10 cellular contexts compared by ENCODE assay signal in genomic region chr7:64890761-64891666, GRCh38. TPM values are rescaled to one million over a fixed set of nuclear protein-coding genes. Genes with fewer than 3 reads are reported as not detected.
A peak's percentile ranks its signal among the peaks of the same experiment; 100 is the strongest.
DNase-seq lines count a peak whose midpoint lies in the region; TF ChIP-seq lines count a peak whose summit lies in the region.
"Had no signal": no experiment of that assay in that cellular context is flagged by ENCODE, and none has a peak within 500 bp of the region (broad histone marks: within the 10 kb centered on the region; RNA-seq: fewer than 3 reads in every experiment).

No MANE protein-coding gene starts in this region.

- peak overlapping the region; percentile 83 for H3K27ac ChIP-seq in caudate nucleus (ENCODE audit: low read depth, low read length)
- H3K27ac ChIP-seq: left lung had no signal

- in situ Hi-C loops in GM13976 (cut with MboI; ENCODE audit: low sequenced_read_pairs, unreplicated experiment), result no loop called here

- 23 to 26% methylated on average over 3 of the region's 3 CpGs for WGBS in lower leg skin, 2 donors

- DNase-seq in A172 (ENCODE audit: low spot score) (peak; percentile 76), HPDE6-E6E7 (ENCODE audit: extremely low spot score) (peak; percentile 39), caudate nucleus (lab: John Stamatoyannopoulos, UW) (peak in 3 of 61 donors; percentile 9 to 96 (median 18)), lower leg skin (ENCODE audit: low spot score in 2 of 2) (peak; percentile 60 to 64), HK-2 (ENCODE audit: unreplicated experiment) (no peak), DMS153 treated with DMSO at 0.1 percent for 48 hours (lab: John Stamatoyannopoulos, UW; ENCODE audit: unreplicated experiment) (no peak), GM13976 (ENCODE audit: low spot score) (no peak)
- DNase-seq in activated CD4-positive, CD25-positive, alpha-beta regulatory T cell (lab: John Stamatoyannopoulos, UW), result no peak
- DNase-seq: left lung, T-helper 17 cell had no signal

- intact Hi-C loops in lower leg skin (cut with DNase I; ENCODE audit: low total_unique reads), result no loop called here

- no peak for TF ChIP-seq POLR2A in lower leg skin (IDR thresholded peaks at IDR 0.05)

- no peak overlapping the region for H3K4me3 ChIP-seq in lower leg skin (ENCODE audit: low read depth, poor library complexity, severe bottlenecking)
- H3K4me3 ChIP-seq: left lung had no signal

- TF ChIP-seq CTCF in lower leg skin (IDR thresholded peaks at IDR 0.05) (no peak), GM13976 (IDR thresholded peaks at IDR 0.05; ENCODE audit: borderline replicate concordance, control extremely low read depth, extremely low read depth, insufficient read depth, missing control alignments) (no peak)

RNA-seq across cellular contexts. Expression of gene ZNF273, which starts 12.1 kb away (rescaled TPM):
- total RNA-seq in A172 (2014; rRNA removed; shearing (Covaris generic)), result 17.1 and 18.0 TPM in 2 replicates
- 100 to 1,000 TPM in 1 of 4 donors, 10 to 100 TPM in 3; 61.3 to 224 (median 66.3) TPM for total RNA-seq in lower leg skin

Comparison
In these comparisons a context has a peak if more than half of its experiments do, and no peak if none do; other contexts are left out.
1. DNase-seq: peak in A172 (single experiment), HPDE6-E6E7 (single experiment) and lower leg skin (2 of 2); none in HK-2 (single experiment), DMS153 treated with DMSO at 0.1 percent for 48 hours (single experiment), GM13976 (single experiment) and activated CD4-positive, CD25-positive, alpha-beta regulatory T cell (0 of 4).